Comparison of ENCODE assay signal across 1 cellular context in genomic region chr20:4592316-4593148, GRCh38.
A peak's percentile ranks its signal among the peaks of the same experiment; 100 is the strongest.
TF ChIP-seq lines count a peak whose summit lies in the region.

No MANE protein-coding gene starts in this region.

TF ChIP-seq in HepG2, 621 proteins besides CTCF, POLR2A, EP300 and RAD21 (continued from another document and continues in another):
- TF ChIP-seq, protein P1, sequence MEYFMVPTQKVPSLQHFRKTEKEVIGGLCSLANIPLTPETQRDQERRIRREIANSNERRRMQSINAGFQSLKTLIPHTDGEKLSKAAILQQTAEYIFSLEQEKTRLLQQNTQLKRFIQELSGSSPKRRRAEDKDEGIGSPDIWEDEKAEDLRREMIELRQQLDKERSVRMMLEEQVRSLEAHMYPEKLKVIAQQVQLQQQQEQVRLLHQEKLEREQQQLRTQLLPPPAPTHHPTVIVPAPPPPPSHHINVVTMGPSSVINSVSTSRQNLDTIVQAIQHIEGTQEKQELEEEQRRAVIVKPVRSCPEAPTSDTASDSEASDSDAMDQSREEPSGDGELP (IDR thresholded peaks at IDR 0.05; ENCODE audit: borderline replicate concordance, low read depth): no peak; the same call in 1 of the 2 replicates
- peak; percentile 88 for TF ChIP-seq KDM3A (CRISPR knock-in tag; IDR thresholded peaks at IDR 0.05; ENCODE audit: low read depth)
- peak; percentile 28; the same call in 1 of the 3 replicates for TF ChIP-seq MXI1 (IDR thresholded peaks at IDR 0.05; ENCODE audit: borderline replicate concordance, low read depth, low read length)
- TF ChIP-seq ZFP41 (CRISPR knock-in tag; IDR thresholded peaks at IDR 0.05; ENCODE audit: borderline replicate concordance): no peak; the same call in 1 of the 2 replicates
- TF ChIP-seq ZFY (CRISPR knock-in tag; IDR thresholded peaks at IDR 0.05): peak; percentile 33; the same call in 1 of the 2 replicates
- TF ChIP-seq SIN3B (IDR thresholded peaks at IDR 0.05; ENCODE audit: low read length): no peak
- TF ChIP-seq PRDM4 (CRISPR knock-in tag; IDR thresholded peaks at IDR 0.05; ENCODE audit: borderline replicate concordance): no peak
- TF ChIP-seq ZNF790 (CRISPR knock-in tag; IDR thresholded peaks at IDR 0.05; ENCODE audit: borderline replicate concordance): 0 out of 2 replicates have a peak, but pooled peaks have one; percentile 32
- no peak for TF ChIP-seq TERF1 (CRISPR knock-in tag; IDR thresholded peaks at IDR 0.05)
- no peak for TF ChIP-seq TCF7L2 (IDR thresholded peaks at IDR 0.05; ENCODE audit: low read depth, low read length)
- peak; percentile 68 for TF ChIP-seq RNF2 (conservative IDR thresholded peaks at IDR 0.05; ENCODE audit: low read depth)
- peak; percentile 76 for TF ChIP-seq HNF4A (CRISPR knock-in tag; IDR thresholded peaks at IDR 0.05)
- peak; percentile 84; the same call in 1 of the 2 replicates for TF ChIP-seq NFKB2 (CRISPR knock-in tag; IDR thresholded peaks at IDR 0.05; ENCODE audit: borderline replicate concordance)
- peak; percentile 89 for TF ChIP-seq ZNF777 (CRISPR knock-in tag; IDR thresholded peaks at IDR 0.05)
- TF ChIP-seq ZNF230 (CRISPR knock-in tag; IDR thresholded peaks at IDR 0.05): 0 out of 2 replicates have a peak, but pooled peaks have one; percentile 79
- no peak for TF ChIP-seq ZMAT5 (CRISPR knock-in tag; IDR thresholded peaks at IDR 0.05; ENCODE audit: borderline replicate concordance, low read depth)
- TF ChIP-seq ZNF781 (CRISPR knock-in tag; IDR thresholded peaks at IDR 0.05; ENCODE audit: borderline replicate concordance, not compliant biosample characterization): no peak
- TF ChIP-seq, protein P2, sequence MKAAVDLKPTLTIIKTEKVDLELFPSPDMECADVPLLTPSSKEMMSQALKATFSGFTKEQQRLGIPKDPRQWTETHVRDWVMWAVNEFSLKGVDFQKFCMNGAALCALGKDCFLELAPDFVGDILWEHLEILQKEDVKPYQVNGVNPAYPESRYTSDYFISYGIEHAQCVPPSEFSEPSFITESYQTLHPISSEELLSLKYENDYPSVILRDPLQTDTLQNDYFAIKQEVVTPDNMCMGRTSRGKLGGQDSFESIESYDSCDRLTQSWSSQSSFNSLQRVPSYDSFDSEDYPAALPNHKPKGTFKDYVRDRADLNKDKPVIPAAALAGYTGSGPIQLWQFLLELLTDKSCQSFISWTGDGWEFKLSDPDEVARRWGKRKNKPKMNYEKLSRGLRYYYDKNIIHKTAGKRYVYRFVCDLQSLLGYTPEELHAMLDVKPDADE (CRISPR knock-in tag; IDR thresholded peaks at IDR 0.05): no peak
- TF ChIP-seq ZNF766 (CRISPR knock-in tag; IDR thresholded peaks at IDR 0.05; ENCODE audit: borderline replicate concordance): no peak
- no peak for TF ChIP-seq ZBTB21 (CRISPR knock-in tag; IDR thresholded peaks at IDR 0.05)
- 0 out of 2 replicates have a peak, but pooled peaks have one; percentile 14 for TF ChIP-seq ZNF253 (CRISPR knock-in tag; IDR thresholded peaks at IDR 0.05; ENCODE audit: borderline replicate concordance)
- no peak for TF ChIP-seq TP53 (CRISPR knock-in tag; conservative IDR thresholded peaks at IDR 0.05)
- TF ChIP-seq, protein P3, sequence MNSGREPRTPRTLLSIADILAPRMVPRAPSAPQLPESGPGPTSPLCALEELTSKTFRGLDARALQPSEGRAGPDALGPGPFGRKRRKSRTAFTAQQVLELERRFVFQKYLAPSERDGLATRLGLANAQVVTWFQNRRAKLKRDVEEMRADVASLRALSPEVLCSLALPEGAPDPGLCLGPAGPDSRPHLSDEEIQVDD (CRISPR knock-in tag; IDR thresholded peaks at IDR 0.05; ENCODE audit: borderline replicate concordance): 0 out of 2 replicates have a peak, but pooled peaks have one; percentile 20
- no peak for TF ChIP-seq DPF2 (CRISPR knock-in tag; IDR thresholded peaks at IDR 0.05; ENCODE audit: borderline replicate concordance, low read depth)
- TF ChIP-seq EED (CRISPR knock-in tag; IDR thresholded peaks at IDR 0.05): no peak
- peak; percentile 65 for TF ChIP-seq ASH2L (IDR thresholded peaks at IDR 0.05; ENCODE audit: insufficient read length, low read depth, low read length)
- no peak for TF ChIP-seq SATB2 (CRISPR knock-in tag; IDR thresholded peaks at IDR 0.05)
- no peak for TF ChIP-seq ZNF335 (CRISPR knock-in tag; IDR thresholded peaks at IDR 0.05)
- no peak for TF ChIP-seq TAF15 (IDR thresholded peaks at IDR 0.05; ENCODE audit: low read depth, low read length, poor library complexity, severe bottlenecking)
- no peak for TF ChIP-seq GRHL1 (CRISPR knock-in tag; conservative IDR thresholded peaks at IDR 0.05)
- TF ChIP-seq ZNF891 (CRISPR knock-in tag; IDR thresholded peaks at IDR 0.05): peak; percentile 84
- TF ChIP-seq, protein P4, sequence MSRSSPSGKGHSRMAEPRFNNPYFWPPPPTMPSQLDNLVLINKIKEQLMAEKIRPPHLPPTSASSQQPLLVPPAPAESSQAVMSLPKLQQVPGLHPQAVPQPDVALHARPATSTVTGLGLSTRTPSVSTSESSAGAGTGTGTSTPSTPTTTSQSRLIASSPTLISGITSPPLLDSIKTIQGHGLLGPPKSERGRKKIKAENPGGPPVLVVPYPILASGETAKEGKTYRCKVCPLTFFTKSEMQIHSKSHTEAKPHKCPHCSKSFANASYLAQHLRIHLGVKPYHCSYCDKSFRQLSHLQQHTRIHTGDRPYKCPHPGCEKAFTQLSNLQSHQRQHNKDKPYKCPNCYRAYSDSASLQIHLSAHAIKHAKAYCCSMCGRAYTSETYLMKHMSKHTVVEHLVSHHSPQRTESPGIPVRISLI (CRISPR knock-in tag; IDR thresholded peaks at IDR 0.05; ENCODE audit: borderline replicate concordance): no peak; the same call in 1 of the 2 replicates
- TF ChIP-seq, protein P5, sequence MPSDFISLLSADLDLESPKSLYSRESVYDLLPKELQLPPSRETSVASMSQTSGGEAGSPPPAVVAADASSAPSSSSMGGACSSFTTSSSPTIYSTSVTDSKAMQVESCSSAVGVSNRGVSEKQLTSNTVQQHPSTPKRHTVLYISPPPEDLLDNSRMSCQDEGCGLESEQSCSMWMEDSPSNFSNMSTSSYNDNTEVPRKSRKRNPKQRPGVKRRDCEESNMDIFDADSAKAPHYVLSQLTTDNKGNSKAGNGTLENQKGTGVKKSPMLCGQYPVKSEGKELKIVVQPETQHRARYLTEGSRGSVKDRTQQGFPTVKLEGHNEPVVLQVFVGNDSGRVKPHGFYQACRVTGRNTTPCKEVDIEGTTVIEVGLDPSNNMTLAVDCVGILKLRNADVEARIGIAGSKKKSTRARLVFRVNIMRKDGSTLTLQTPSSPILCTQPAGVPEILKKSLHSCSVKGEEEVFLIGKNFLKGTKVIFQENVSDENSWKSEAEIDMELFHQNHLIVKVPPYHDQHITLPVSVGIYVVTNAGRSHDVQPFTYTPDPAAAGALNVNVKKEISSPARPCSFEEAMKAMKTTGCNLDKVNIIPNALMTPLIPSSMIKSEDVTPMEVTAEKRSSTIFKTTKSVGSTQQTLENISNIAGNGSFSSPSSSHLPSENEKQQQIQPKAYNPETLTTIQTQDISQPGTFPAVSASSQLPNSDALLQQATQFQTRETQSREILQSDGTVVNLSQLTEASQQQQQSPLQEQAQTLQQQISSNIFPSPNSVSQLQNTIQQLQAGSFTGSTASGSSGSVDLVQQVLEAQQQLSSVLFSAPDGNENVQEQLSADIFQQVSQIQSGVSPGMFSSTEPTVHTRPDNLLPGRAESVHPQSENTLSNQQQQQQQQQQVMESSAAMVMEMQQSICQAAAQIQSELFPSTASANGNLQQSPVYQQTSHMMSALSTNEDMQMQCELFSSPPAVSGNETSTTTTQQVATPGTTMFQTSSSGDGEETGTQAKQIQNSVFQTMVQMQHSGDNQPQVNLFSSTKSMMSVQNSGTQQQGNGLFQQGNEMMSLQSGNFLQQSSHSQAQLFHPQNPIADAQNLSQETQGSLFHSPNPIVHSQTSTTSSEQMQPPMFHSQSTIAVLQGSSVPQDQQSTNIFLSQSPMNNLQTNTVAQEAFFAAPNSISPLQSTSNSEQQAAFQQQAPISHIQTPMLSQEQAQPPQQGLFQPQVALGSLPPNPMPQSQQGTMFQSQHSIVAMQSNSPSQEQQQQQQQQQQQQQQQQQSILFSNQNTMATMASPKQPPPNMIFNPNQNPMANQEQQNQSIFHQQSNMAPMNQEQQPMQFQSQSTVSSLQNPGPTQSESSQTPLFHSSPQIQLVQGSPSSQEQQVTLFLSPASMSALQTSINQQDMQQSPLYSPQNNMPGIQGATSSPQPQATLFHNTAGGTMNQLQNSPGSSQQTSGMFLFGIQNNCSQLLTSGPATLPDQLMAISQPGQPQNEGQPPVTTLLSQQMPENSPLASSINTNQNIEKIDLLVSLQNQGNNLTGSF (CRISPR knock-in tag; IDR thresholded peaks at IDR 0.05): no peak; the same call in 1 of the 2 replicates
- TF ChIP-seq MEIS1 (CRISPR knock-in tag; IDR thresholded peaks at IDR 0.05; ENCODE audit: borderline replicate concordance): peak; percentile 28; the same call in 1 of the 2 replicates
- no peak for TF ChIP-seq ZNF18 (CRISPR knock-in tag; IDR thresholded peaks at IDR 0.05; ENCODE audit: insufficient replicate concordance)
- TF ChIP-seq HMG20A (CRISPR knock-in tag; IDR thresholded peaks at IDR 0.05; ENCODE audit: borderline replicate concordance): peak; percentile 31; the same call in 1 of the 2 replicates
- TF ChIP-seq, protein P6, sequence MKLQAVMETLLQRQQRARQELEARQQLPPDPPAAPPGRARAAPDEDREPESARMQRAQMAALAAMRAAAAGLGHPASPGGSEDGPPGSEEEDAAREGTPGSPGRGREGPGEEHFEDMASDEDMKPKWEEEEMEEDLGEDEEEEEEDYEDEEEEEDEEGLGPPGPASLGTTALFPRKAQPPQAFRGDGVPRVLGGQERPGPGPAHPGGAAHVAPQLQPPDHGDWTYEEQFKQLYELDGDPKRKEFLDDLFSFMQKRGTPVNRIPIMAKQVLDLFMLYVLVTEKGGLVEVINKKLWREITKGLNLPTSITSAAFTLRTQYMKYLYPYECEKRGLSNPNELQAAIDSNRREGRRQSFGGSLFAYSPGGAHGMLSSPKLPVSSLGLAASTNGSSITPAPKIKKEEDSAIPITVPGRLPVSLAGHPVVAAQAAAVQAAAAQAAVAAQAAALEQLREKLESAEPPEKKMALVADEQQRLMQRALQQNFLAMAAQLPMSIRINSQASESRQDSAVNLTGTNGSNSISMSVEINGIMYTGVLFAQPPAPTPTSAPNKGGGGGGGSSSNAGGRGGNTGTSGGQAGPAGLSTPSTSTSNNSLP (IDR thresholded peaks at IDR 0.05; ENCODE audit: low read depth, low read length): peak; percentile 28; the same call in 1 of the 2 replicates
- TF ChIP-seq ZNF383 (CRISPR knock-in tag; IDR thresholded peaks at IDR 0.05; ENCODE audit: borderline replicate concordance): no peak
- TF ChIP-seq FOXM1 (CRISPR knock-in tag; IDR thresholded peaks at IDR 0.05): no peak
- TF ChIP-seq CEBPB (IDR thresholded peaks at IDR 0.05; ENCODE audit: borderline replicate concordance, low read depth, low read length): peak; percentile 54; the same call in 1 of the 2 replicates
- peak; percentile 82 for TF ChIP-seq SRY (CRISPR knock-in tag; IDR thresholded peaks at IDR 0.05)
